Comparison of ENCODE assay signal across 12 cellular contexts in the genomic region with DNA sequence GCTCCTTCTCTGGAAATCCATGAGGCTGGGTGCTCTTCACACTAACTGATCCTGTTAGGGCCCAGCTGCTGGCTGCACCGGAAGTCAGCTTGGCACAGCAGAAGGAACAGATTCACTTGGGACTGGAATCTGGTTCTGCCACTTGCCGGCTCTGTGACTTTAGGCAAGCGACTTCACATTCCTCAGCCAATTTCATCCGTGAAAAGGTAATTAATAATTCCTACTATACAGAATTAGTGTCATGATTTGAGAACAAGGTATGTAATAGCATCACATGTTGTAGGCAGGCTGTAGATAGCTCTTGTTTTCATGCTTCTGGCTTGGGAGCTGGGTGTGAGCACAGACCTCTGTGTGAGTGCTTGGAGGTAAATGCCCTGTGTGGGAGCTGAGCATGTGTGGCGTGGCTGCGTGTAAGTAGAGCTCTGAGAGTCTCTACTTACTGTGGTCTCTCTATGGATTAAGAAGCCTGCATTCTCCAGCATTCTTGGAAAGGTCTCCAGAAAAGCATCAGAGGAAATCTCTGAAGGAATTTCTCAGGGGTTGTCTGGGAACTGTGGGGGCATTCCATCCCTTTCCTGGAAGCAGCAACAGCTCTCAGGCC. TPM values are rescaled to one million over a fixed set of nuclear protein-coding genes. Genes with fewer than 3 reads are reported as not detected.
A peak's percentile ranks its signal among the peaks of the same experiment; 100 is the strongest.
DNase-seq lines count a peak whose midpoint lies in the region; ATAC-seq and TF ChIP-seq lines count a peak whose summit lies in the region.
"Had no signal": no experiment of that assay in that cellular context is flagged by ENCODE, and none has a peak within 500 bp of the region (broad histone marks: within the 10 kb centered on the region; RNA-seq: fewer than 3 reads in every experiment).

No MANE protein-coding gene starts in this region.

- TF ChIP-seq CTCF in WERI-Rb-1 (IDR thresholded peaks at IDR 0.05; ENCODE audit: low read depth, low read length) (no peak), thoracic aorta (IDR thresholded peaks at IDR 0.05) (no peak)

- DNase-seq in DMS 273 (lab: John Stamatoyannopoulos, UW; ENCODE audit: unreplicated experiment) (peak; percentile 50), DMS 273 treated with DMSO at 0.1 percent for 48 hours (lab: John Stamatoyannopoulos, UW) (no peak), WERI-Rb-1 (peak; percentile 52), iPS-NIHi11 (ENCODE audit: low spot score) (peak; percentile 67), thoracic aorta (ENCODE audit: low spot score) (no peak), T-helper 1 cell (no peak), COLO668 (lab: John Stamatoyannopoulos, UW; ENCODE audit: unreplicated experiment) (no peak)
- DNase-seq: activated gamma-delta T cell, right cardiac atrium, T1000 had no signal

- no peak for ATAC-seq in thoracic aorta (ENCODE audit: insufficient number of reproducible peaks, low FRiP score, low read depth)
- no peak for ATAC-seq in HG02973 (IDR thresholded peaks at IDR 0.05; ENCODE audit: unreplicated experiment)
- ATAC-seq: right cardiac atrium had no signal

- H3K27ac ChIP-seq in WERI-Rb-1, result peak overlapping the region; percentile 18; the same call in 1 of the 2 replicates
- no peak overlapping the region for H3K27ac ChIP-seq in thoracic aorta
- H3K27ac ChIP-seq: 22Rv1 had no signal

- H3K36me3 ChIP-seq in WERI-Rb-1, result no peaks in the 10 kb centered on the region
- H3K36me3 ChIP-seq in thoracic aorta, result no peaks in the 10 kb centered on the region

- peaks cover 7% of the 10 kb centered on the region for H3K9me3 ChIP-seq in WERI-Rb-1 (ENCODE audit: severe bottlenecking)
- no peaks in the 10 kb centered on the region for H3K9me3 ChIP-seq in thoracic aorta

- H3K4me3 ChIP-seq in WERI-Rb-1 (ENCODE audit: low read depth, low read length) (no peak overlapping the region), thoracic aorta (peak overlapping the region; percentile 27)

- H3K27me3 ChIP-seq in WERI-Rb-1 (ENCODE audit: insufficient read depth, low read depth, severe bottlenecking), result no peaks in the 10 kb centered on the region
- no peaks in the 10 kb centered on the region for H3K27me3 ChIP-seq in thoracic aorta (replicated peaks; ENCODE audit: insufficient read depth)

- peaks cover 8 to 13% of the 10 kb centered on the region in 2 donors for H3K4me1 ChIP-seq in thoracic aorta (ENCODE audit: control insufficient read depth in 1 of 2, low read depth in 2 of 2)

RNA-seq across cellular contexts. Expression of a gene that starts 47.5 kb away (rescaled TPM):
- total RNA-seq in thoracic aorta, result 1 to 10 TPM; 2.3 to 2.7 TPM

RNA-seq across cellular contexts. Expression of a gene that starts 55.7 kb away (rescaled TPM):
- 100 to 1,000 TPM; 297 to 378 TPM for total RNA-seq in thoracic aorta

Comparison
In these comparisons a context has a peak if more than half of its experiments do, and no peak if none do; other contexts are left out.
1. DNase-seq: peak in DMS 273 (single experiment), WERI-Rb-1 (single experiment) and iPS-NIHi11 (single experiment); none in DMS 273 treated with DMSO at 0.1 percent for 48 hours (single experiment), thoracic aorta (single experiment), T-helper 1 cell (0 of 5) and COLO668 (single experiment).